ENCODE assay signal across 1 cellular context in genomic region chr12:7555752-7556151, GRCh38.
TF ChIP-seq lines count a peak whose summit lies in the region.

No MANE protein-coding gene starts in this region.

TF ChIP-seq in liver, 16 proteins besides CTCF, POLR2A, EP300 and RAD21 (continued from another document):
- TF ChIP-seq REST (IDR thresholded peaks at IDR 0.05) (no peak), YY1 (IDR thresholded peaks at IDR 0.05) (peak; percentile 16)
